Comparison of ENCODE assay signal across 21 cellular contexts in the genomic region with DNA sequence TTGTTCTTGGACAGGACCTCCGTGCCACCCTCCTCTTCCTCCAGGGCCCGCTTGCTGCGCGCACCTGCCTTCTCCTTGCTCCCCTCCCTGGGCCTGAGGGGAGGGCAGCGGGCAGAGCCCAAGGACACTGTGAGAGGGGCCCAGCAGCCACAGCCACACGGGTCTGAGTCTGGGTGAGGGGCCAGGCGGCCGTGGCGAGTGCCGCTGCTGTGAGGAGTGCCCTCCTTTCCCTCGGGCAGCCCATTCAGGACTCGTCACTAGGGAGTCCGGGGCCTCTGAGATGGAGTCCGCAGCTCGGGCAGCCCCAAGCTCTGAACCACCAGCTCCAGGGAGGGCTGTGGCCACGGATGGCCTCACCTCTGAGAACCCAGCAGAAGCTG.
"Had no signal": no experiment of that assay in that cellular context is flagged by ENCODE, and none has a peak within 500 bp of the region (broad histone marks: within the 10 kb centered on the region; RNA-seq: fewer than 3 reads in every experiment).

No MANE protein-coding gene starts in this region.

- DNase-seq: activated B cell treated with CpG ODN at 0.5 μM for 24 hours; activated CD4-positive, alpha-beta memory T cell treated with anti-CD3 and anti-CD28 coated beads, Interleukin-2, amount 10 ng/mL, durations not matched to agents 7 days and 5 days; activated CD4-positive, alpha-beta T cell treated with anti-CD3 and anti-CD28 coated beads for 4 hours; activated CD8-positive, alpha-beta memory T cell treated with anti-CD3 and anti-CD28 coated beads, Interleukin-2, amount 10 ng/mL, durations not matched to agents 7 days and 5 days; activated naive CD4-positive, alpha-beta T cell treated with Interleukin-2 at 50 U/mL for 16 hours; activated naive CD8-positive, alpha-beta T cell treated with anti-CD3 and anti-CD28 coated beads, Interleukin-2, amount 10 ng/mL, durations not matched to agents 7 days and 5 days; amygdala; body of pancreas; caudate nucleus; foreskin keratinocyte; natural killer cell; stimulated activated CD4-positive, alpha-beta T cell treated with anti-CD3 and anti-CD28 coated beads, Interleukin-12 subunit alpha, Interleukin-12 subunit beta, amount 100 ng/mL, for 4 hours; stimulated activated CD4-positive, alpha-beta T cell treated with anti-CD3 and anti-CD28 coated beads, Interleukin-1b, Interleukin-23, amount 100 ng/mL, for 48 hours; stimulated activated naive CD8-positive, alpha-beta T cell treated with anti-CD3 and anti-CD28 coated beads, Interleukin-15, Interleukin-2, amounts not matched to agents 100 U/mL and 50 U/mL, for 24 hours; substantia nigra had no signal

- ATAC-seq: activated CD8-positive, alpha-beta memory T cell treated with anti-CD3 and anti-CD28 coated beads, Interleukin-2, amount 10 ng/mL, durations not matched to agents 7 days and 5 days; body of pancreas; foreskin keratinocyte; natural killer cell; stimulated activated naive CD8-positive, alpha-beta T cell treated with anti-CD3 and anti-CD28 coated beads, Interleukin-15, Interleukin-2, amounts not matched to agents 100 U/mL and 50 U/mL, for 24 hours had no signal

- FAIRE-seq: colon, islet of Langerhans had no signal

- H3K4me3 ChIP-seq: body of pancreas, dorsolateral prefrontal cortex, hepatocyte, lung, tibial nerve had no signal

- H3K27ac ChIP-seq: body of pancreas, dorsolateral prefrontal cortex, foreskin keratinocyte, hepatocyte, tibial nerve had no signal

- H3K4me2 ChIP-seq: hepatocyte had no signal

- H3K4me1 ChIP-seq: foreskin keratinocyte had no signal

- H3K9me3 ChIP-seq: body of pancreas, tibial nerve had no signal

- H2AFZ ChIP-seq: hepatocyte had no signal

- H3K27me3 ChIP-seq: body of pancreas, dorsolateral prefrontal cortex, foreskin keratinocyte, hepatocyte, tibial nerve had no signal
